Comparison of ENCODE assay signal across 15 cellular contexts in genomic region chr6:110884321-110884720, GRCh38. TPM values are rescaled to one million over a fixed set of nuclear protein-coding genes. Genes with fewer than 3 reads are reported as not detected.
DNase-seq lines count a peak whose midpoint lies in the region; ATAC-seq and TF ChIP-seq lines count a peak whose summit lies in the region.
"Had no signal": no experiment of that assay in that cellular context is flagged by ENCODE, and none has a peak within 500 bp of the region (broad histone marks: within the 10 kb centered on the region; RNA-seq: fewer than 3 reads in every experiment).

No MANE protein-coding gene starts in this region.

- POLR2A ChIA-PET in SK-N-SH (lab: Yijun Ruan, JAX): no interaction called here

- no peak for TF ChIP-seq RAD21 in SK-N-SH (IDR thresholded peaks at IDR 0.05; ENCODE audit: low read length)

- H2BK12ac ChIP-seq in H9 (ENCODE audit: insufficient read length, low read depth, low read length): no peak overlapping the region
- H2BK12ac ChIP-seq in trophoblast cell (ENCODE audit: low read length): no peak overlapping the region

- no peaks in the 10 kb centered on the region for H3K79me1 ChIP-seq in H9 (ENCODE audit: insufficient read depth, low read depth, low read length, poor library complexity, severe bottlenecking)
- no peaks in the 10 kb centered on the region for H3K79me1 ChIP-seq in trophoblast cell (ENCODE audit: low read length)

- no peaks in the 10 kb centered on the region for H3K9me3 Mint-ChIP-seq in activated T-cell treated with anti-CD3 and anti-CD28 coated beads, Interleukin-2, amount 50 U/mL, for 72 hours
- no peaks in the 10 kb centered on the region for H3K9me3 Mint-ChIP-seq in H9
- H3K9me3 Mint-ChIP-seq in activated naive CD8-positive, alpha-beta T cell (ENCODE audit: low read depth): no peaks in the 10 kb centered on the region

- H3K23ac ChIP-seq in H9 (ENCODE audit: insufficient read length, low read depth, low read length): no peak overlapping the region
- H3K23ac ChIP-seq in trophoblast cell (ENCODE audit: low read length): no peak overlapping the region

- ATAC-seq in activated T-cell treated with anti-CD3 and anti-CD28 coated beads, Interleukin-2, amount 50 U/mL, for 72 hours (replicated peaks in 1 of 2): peak in 1 of 2 donors; percentile 13

- H3K27ac ChIP-seq in H9 (ENCODE audit: insufficient read length, low read depth, low read length) (no peak overlapping the region), trophoblast cell (ENCODE audit: low read depth, low read length) (no peak overlapping the region), SK-N-SH (ENCODE audit: low read depth in 2 of 2, low read length in 1 of 2) (no peak overlapping the region)
- H3K27ac ChIP-seq: breast epithelium had no signal

- no peak for TF ChIP-seq CTCF in H9 (conservative IDR thresholded peaks at IDR 0.05)
- TF ChIP-seq CTCF in SK-N-SH (IDR thresholded peaks at IDR 0.05): no peak

- H3T11ph ChIP-seq in H9 (ENCODE audit: low read length): no peak overlapping the region

- no peak overlapping the region for H2BK20ac ChIP-seq in H9 (ENCODE audit: low read depth, low read length, poor library complexity, severe bottlenecking)

- WGBS in H9 (ENCODE audit: extremely low coverage, insufficient read length, low lambda C conversion rate): no CpG with 5 or more reads among the region's 3 CpGs
- no CpG with 5 or more reads among the region's 3 CpGs for WGBS in trophoblast cell (ENCODE audit: extremely low coverage, insufficient coverage, insufficient read length)
- WGBS in SK-N-SH (ENCODE audit: low lambda C conversion rate): 96% methylated on average over 3 of the region's 3 CpGs

- H3K4me1 Mint-ChIP-seq in activated T-cell treated with anti-CD3 and anti-CD28 coated beads, Interleukin-2, amount 50 U/mL, for 72 hours (ENCODE audit: low read depth): peaks cover 88% of the 10 kb centered on the region
- peaks cover 44 to 54% of the 10 kb centered on the region in 2 experiments for H3K4me1 Mint-ChIP-seq in H9
- H3K4me1 Mint-ChIP-seq in activated naive CD8-positive, alpha-beta T cell (ENCODE audit: low read depth): peaks cover 86% of the 10 kb centered on the region

- H2BK5ac ChIP-seq in H9 (ENCODE audit: insufficient read length, low read length) (no peak overlapping the region), trophoblast cell (ENCODE audit: low read depth, low read length, poor library complexity) (no peak overlapping the region)

- H3K23me2 ChIP-seq in H9 (ENCODE audit: insufficient read length, low read depth, low read length, poor library complexity, severe bottlenecking): no peaks in the 10 kb centered on the region

- H3K4me1 ChIP-seq in H9 (ENCODE audit: insufficient read depth, low read length) (no peaks in the 10 kb centered on the region; the same call in none of the 2 replicates), trophoblast cell (ENCODE audit: control insufficient read depth in 1 of 2, insufficient read depth in 2 of 2, low read length in 2 of 2) (peaks cover 0 to 10% of the 10 kb centered on the region in 2 experiments), SK-N-SH (ENCODE audit: control insufficient read depth in 1 of 2, insufficient read depth in 2 of 2, low read depth in 1 of 2, low read length in 1 of 2) (peaks cover 0 to 19% of the 10 kb centered on the region in 2 experiments; a peak in 3 of 4 replicates)
- H3K4me1 ChIP-seq: breast epithelium had no signal

- H3K18ac ChIP-seq in H9 (ENCODE audit: insufficient read length, low read depth, low read length) (no peak overlapping the region), trophoblast cell (ENCODE audit: low read length) (no peak overlapping the region)

- H3F3A ChIP-seq in SK-N-SH (replicated peaks; ENCODE audit: insufficient read depth): no peaks in the 10 kb centered on the region

- H2AK5ac ChIP-seq in H9 (ENCODE audit: insufficient read length, low read length) (no peak overlapping the region), trophoblast cell (ENCODE audit: low read length) (no peak overlapping the region)

- H4K20me1 ChIP-seq in H9 (ENCODE audit: control insufficient read depth, insufficient read depth, insufficient read length): no peaks in the 10 kb centered on the region
- H4K20me1 ChIP-seq in SK-N-SH (ENCODE audit: insufficient read depth): peaks cover 100% of the 10 kb centered on the region

- no peak overlapping the region for H3K14ac ChIP-seq in H9 (ENCODE audit: insufficient read depth, low read length)
- H3K14ac ChIP-seq in trophoblast cell (ENCODE audit: low read length): no peak overlapping the region

- CTCF ChIA-PET in SK-N-SH (lab: Yijun Ruan, JAX): no interaction called here

- no peak overlapping the region for H2BK15ac ChIP-seq in H9 (ENCODE audit: low read depth, low read length)

- H4K91ac ChIP-seq in H9 (ENCODE audit: insufficient read length, low read depth, low read length) (no peak overlapping the region), trophoblast cell (ENCODE audit: low read depth, low read length) (no peak overlapping the region)

- no peak overlapping the region for H4K12ac ChIP-seq in trophoblast cell (ENCODE audit: low read depth, low read length)

- H3K9ac ChIP-seq in H9 (ENCODE audit: extremely low read depth, insufficient read length, low read length) (no peak overlapping the region), trophoblast cell (ENCODE audit: low read length) (no peak overlapping the region), SK-N-SH (no peak overlapping the region)

- H3K27me3 Mint-ChIP-seq in activated T-cell treated with anti-CD3 and anti-CD28 coated beads, Interleukin-2, amount 50 U/mL, for 72 hours (ENCODE audit: low read depth): no peaks in the 10 kb centered on the region
- H3K27me3 Mint-ChIP-seq in H9 (ENCODE audit: low read depth): no peaks in the 10 kb centered on the region
- no peaks in the 10 kb centered on the region for H3K27me3 Mint-ChIP-seq in activated naive CD8-positive, alpha-beta T cell

- peak overlapping the region in 1 of 2 donors; percentile 43 for H3K4me3 Mint-ChIP-seq in activated T-cell treated with anti-CD3 and anti-CD28 coated beads, Interleukin-2, amount 50 U/mL, for 72 hours
- peak overlapping the region in 1 of 2 experiments; percentile 51; a peak in 1 of 5 replicates for H3K4me3 Mint-ChIP-seq in H9
- peak overlapping the region; percentile 14 for H3K4me3 Mint-ChIP-seq in activated naive CD8-positive, alpha-beta T cell

- H3K9me2 ChIP-seq in SK-N-SH: no peaks in the 10 kb centered on the region

- peaks cover 5 to 12% of the 10 kb centered on the region in 2 donors for H3K36me3 Mint-ChIP-seq in activated T-cell treated with anti-CD3 and anti-CD28 coated beads, Interleukin-2, amount 50 U/mL, for 72 hours (ENCODE audit: insufficient read depth in 2 of 2)
- peaks cover 14 to 29% (median 21%) of the 10 kb centered on the region in 3 experiments; a peak in 6 of 7 replicates for H3K36me3 Mint-ChIP-seq in H9 (ENCODE audit: insufficient read depth in 1 of 3, low read depth in 3 of 3)
- peaks cover 4% of the 10 kb centered on the region for H3K36me3 Mint-ChIP-seq in activated naive CD8-positive, alpha-beta T cell

- H3K27ac Mint-ChIP-seq in activated T-cell treated with anti-CD3 and anti-CD28 coated beads, Interleukin-2, amount 50 U/mL, for 72 hours: peak overlapping the region; percentile 87
- H3K27ac Mint-ChIP-seq in H9: peak overlapping the region; percentile 21 to 71 (median 36); a peak in 2 of 7 replicates
- peak overlapping the region; percentile 46 for H3K27ac Mint-ChIP-seq in activated naive CD8-positive, alpha-beta T cell

- no peak for TF ChIP-seq EP300 in SK-N-SH (IDR thresholded peaks at IDR 0.05; ENCODE audit: borderline replicate concordance in 1 of 2, low read depth in 1 of 2, low read length in 1 of 2)

- H3K79me2 ChIP-seq in H9 (ENCODE audit: insufficient read depth, low read length): peaks cover 83% of the 10 kb centered on the region
- peaks cover 49% of the 10 kb centered on the region for H3K79me2 ChIP-seq in trophoblast cell (ENCODE audit: control insufficient read depth, insufficient read depth, low read length, poor library complexity)
- peaks cover 100% of the 10 kb centered on the region for H3K79me2 ChIP-seq in SK-N-SH (ENCODE audit: insufficient read depth)

- H3K4me2 ChIP-seq in H9 (ENCODE audit: insufficient read depth, insufficient read length, low read length) (peak overlapping the region; percentile 2), trophoblast cell (ENCODE audit: low read length) (no peak overlapping the region), SK-N-SH (no peak overlapping the region)

- no peak overlapping the region for H3K4ac ChIP-seq in H9 (ENCODE audit: low read depth, low read length)
- peak overlapping the region; percentile 99 for H3K4ac ChIP-seq in trophoblast cell (ENCODE audit: low read depth, low read length)

- H3K36me3 ChIP-seq in trophoblast cell (ENCODE audit: control insufficient read depth in 1 of 2, insufficient read depth in 2 of 2, low read length in 2 of 2): peaks cover 0 to 7% of the 10 kb centered on the region in 2 experiments
- peaks cover 0 to 14% of the 10 kb centered on the region in 2 experiments for H3K36me3 ChIP-seq in SK-N-SH (replicated peaks in 1 of 2; ENCODE audit: control insufficient read depth in 1 of 2, insufficient read depth in 2 of 2, low read length in 1 of 2)
- H3K36me3 ChIP-seq: breast epithelium, prostate gland had no signal

- H3K9me3 ChIP-seq in H9 (ENCODE audit: control insufficient read depth, low read depth, low read length): no peaks in the 10 kb centered on the region
- H3K9me3 ChIP-seq in trophoblast cell (ENCODE audit: insufficient read depth, low read depth, low read length): no peaks in the 10 kb centered on the region
- no peaks in the 10 kb centered on the region for H3K9me3 ChIP-seq in SK-N-SH
- H3K9me3 ChIP-seq: breast epithelium, prostate gland had no signal

- H2AFZ ChIP-seq in H9 (ENCODE audit: low read length) (no peak overlapping the region), trophoblast cell (ENCODE audit: insufficient read depth, low read length, poor library complexity) (no peak overlapping the region), SK-N-SH (ENCODE audit: low read depth) (no peak overlapping the region)

- no peak overlapping the region for H4K5ac ChIP-seq in H9 (ENCODE audit: insufficient read length, low read depth, low read length)

- H4K8ac ChIP-seq in H9 (replicated peaks; ENCODE audit: insufficient read length, low read depth, low read length) (no peak overlapping the region), trophoblast cell (ENCODE audit: low read depth, low read length) (no peak overlapping the region)

- no peak for DNase-seq in activated T-cell treated with anti-CD3 and anti-CD28 coated beads, Interleukin-2, amount 50 U/mL, for 72 hours
- no peak for DNase-seq in activated T-cell treated with anti-CD3 and anti-CD28 coated beads, Interleukin-2, amount 50 U/mL, for 1 hour
- DNase-seq in H9 (no peak), trophoblast cell (no peak), SK-N-SH (no peak), NCI-H748 treated with DMSO at 0.1 percent for 48 hours (lab: John Stamatoyannopoulos, UW) (no peak), amniotic stem cell (lab: John Stamatoyannopoulos, UW) (no peak)
- DNase-seq: activated CD4-positive, CD25-positive, alpha-beta regulatory T cell treated with anti-CD3 and anti-CD28 coated beads, Interleukin-2, amount 50 U/mL, for 72 hours; activated gamma-delta T cell treated with Interleukin-2 at 50 U/mL for 16 hours; DMS79 treated with DMSO at 0.1 percent for 48 hours; NCI-H1048; NCI-H226 had no signal

- H2BK120ac ChIP-seq in H9 (ENCODE audit: low read depth, low read length, poor library complexity, severe bottlenecking): no peak overlapping the region
- no peak overlapping the region for H2BK120ac ChIP-seq in trophoblast cell (ENCODE audit: insufficient read depth, low read length, poor library complexity)

- H3K4me3 ChIP-seq in trophoblast cell (ENCODE audit: low read depth, low read length) (no peak overlapping the region), SK-N-SH (ENCODE audit: low read depth in 2 of 2, low read length in 1 of 2) (no peak overlapping the region)
- H3K4me3 ChIP-seq: breast epithelium, prostate gland had no signal

- H3K27me3 ChIP-seq in H9 (ENCODE audit: insufficient read depth, low read length) (no peaks in the 10 kb centered on the region), trophoblast cell (ENCODE audit: insufficient read depth, low read length) (no peaks in the 10 kb centered on the region), SK-N-SH (ENCODE audit: insufficient read depth) (no peaks in the 10 kb centered on the region)
- H3K27me3 ChIP-seq: breast epithelium had no signal

- no peak overlapping the region for H3K56ac ChIP-seq in H9 (ENCODE audit: insufficient read length, low read depth, low read length)

RNA-seq across cellular contexts. Expression of gene AMD1, which starts 9.7 kb away (rescaled TPM):
- 10 to 100 TPM; 55.5 to 61.4 TPM for total RNA-seq in activated T-cell treated with anti-CD3 and anti-CD28 coated beads, Interleukin-2, amount 50 U/mL, for 72 hours
- 162 and 166 TPM in 2 replicates for total RNA-seq in H9 (2021)
- 164 and 176 TPM in 2 replicates for polyA plus RNA-seq in trophoblast cell (2013)
- 21.1 and 27.1 TPM in 2 replicates for polyA plus RNA-seq in SK-N-SH (2012; rRNA removed)
- polyA plus RNA-seq in SK-N-SH (2012; cell fraction: cytosol; rRNA removed): 35.0 and 50.4 TPM in 2 replicates
- polyA plus RNA-seq in SK-N-SH (2012; cell fraction: nucleus; rRNA removed): 11.1 and 23.2 TPM in 2 replicates

Comparison
In these comparisons a context has a peak if more than half of its experiments do, and no peak if none do; other contexts are left out.
1. H3K27ac Mint-ChIP-seq: peak in every context shown above with its lines; median percentile 87 in activated T-cell treated with anti-CD3 and anti-CD28 coated beads, Interleukin-2, amount 50 U/mL, for 72 hours; 46 in activated naive CD8-positive, alpha-beta T cell; 36 in H9.